ENCODE assay signal across 2 cellular contexts in genomic region chr18:8063733-8064132, GRCh38.
TF ChIP-seq lines count a peak whose summit lies in the region.

No MANE protein-coding gene starts in this region.

TF ChIP-seq in H1, 55 proteins besides CTCF, POLR2A, EP300 and RAD21:
- TF ChIP-seq ATF2 (IDR thresholded peaks at IDR 0.05; ENCODE audit: low read length) (no peak), E2F6 (IDR thresholded peaks at IDR 0.05) (no peak), EGR1 (IDR thresholded peaks at IDR 0.05; ENCODE audit: borderline replicate concordance, low read depth, low read length) (no peak), NANOG (IDR thresholded peaks at IDR 0.05; ENCODE audit: insufficient read depth, low read depth, low read length, poor library complexity, severe bottlenecking) (no peak), HDAC6 (IDR thresholded peaks at IDR 0.05; ENCODE audit: low read depth, low read length) (no peak), SIN3A (conservative IDR thresholded peaks at IDR 0.05 in 1 of 2, IDR thresholded peaks at IDR 0.05 in 1 of 2; ENCODE audit: low read depth in 1 of 2, low read length in 2 of 2) (no peak), SRF (IDR thresholded peaks at IDR 0.05; ENCODE audit: low read depth, low read length) (no peak), BACH1 (IDR thresholded peaks at IDR 0.05; ENCODE audit: low read length) (no peak), ZNF274 (IDR thresholded peaks at IDR 0.05; ENCODE audit: borderline replicate concordance, extremely low read depth, low read length) (no peak), RXRA (IDR thresholded peaks at IDR 0.05; ENCODE audit: insufficient read depth, low read depth, low read length) (no peak), MAFK (IDR thresholded peaks at IDR 0.05; ENCODE audit: low read depth, low read length) (no peak), SP4 (IDR thresholded peaks at IDR 0.05; ENCODE audit: low read length) (no peak)

TF ChIP-seq in HepG2, 621 proteins besides CTCF, POLR2A, EP300 and RAD21:
- TF ChIP-seq DZIP1 (CRISPR knock-in tag; IDR thresholded peaks at IDR 0.05) (no peak), BRD4 (CRISPR knock-in tag; IDR thresholded peaks at IDR 0.05) (no peak), ELF3 (CRISPR knock-in tag; IDR thresholded peaks at IDR 0.05) (no peak), ZBTB3 (CRISPR knock-in tag; IDR thresholded peaks at IDR 0.05; ENCODE audit: borderline replicate concordance, low read depth) (no peak), ZNF713 (CRISPR knock-in tag; IDR thresholded peaks at IDR 0.05) (no peak), NFE2L2 (IDR thresholded peaks at IDR 0.05; ENCODE audit: low read length) (no peak), ZNF256 (CRISPR knock-in tag; conservative IDR thresholded peaks at IDR 0.05) (no peak), ARNT (IDR thresholded peaks at IDR 0.05) (no peak), ZSCAN31 (CRISPR knock-in tag; IDR thresholded peaks at IDR 0.05; ENCODE audit: low read depth) (no peak), NRL (CRISPR knock-in tag; IDR thresholded peaks at IDR 0.05; ENCODE audit: borderline replicate concordance) (no peak), ZXDC (CRISPR knock-in tag; IDR thresholded peaks at IDR 0.05) (no peak), ZNF318 (CRISPR knock-in tag; IDR thresholded peaks at IDR 0.05) (no peak), KDM5A (IDR thresholded peaks at IDR 0.05; ENCODE audit: borderline replicate concordance, low read length) (no peak)
